Comparison of ENCODE assay signal across 8 cellular contexts in genomic region chr19:53102186-53102585, GRCh38. TPM values are rescaled to one million over a fixed set of nuclear protein-coding genes. Genes with fewer than 3 reads are reported as not detected.
A peak's percentile ranks its signal among the peaks of the same experiment; 100 is the strongest.
DNase-seq lines count a peak whose midpoint lies in the region; ATAC-seq and TF ChIP-seq lines count a peak whose summit lies in the region.

No MANE protein-coding gene starts in this region.

- peak overlapping the region; percentile 89 for H3K4me3 Mint-ChIP-seq in activated naive CD4-positive, alpha-beta T cell treated with anti-CD3 and anti-CD28 coated beads, Interleukin-2, amount 50 U/mL, for 24 hours
- H3K4me3 Mint-ChIP-seq in activated T-helper 17 cell treated with anti-CD3 and anti-CD28 coated beads, Interleukin-2, amount 50 U/mL, for 72 hours: peak overlapping the region; percentile 92

- TF ChIP-seq CTCF in kidney epithelial cell (IDR thresholded peaks at IDR 0.05; ENCODE audit: insufficient read depth, low read length, poor library complexity, severe bottlenecking) (no peak), tibial artery (IDR thresholded peaks at IDR 0.05) (no peak)

- peaks cover 7% of the 10 kb centered on the region for H3K9me3 Mint-ChIP-seq in activated naive CD4-positive, alpha-beta T cell treated with anti-CD3 and anti-CD28 coated beads, Interleukin-2, amount 50 U/mL, for 24 hours
- peaks cover 15% of the 10 kb centered on the region for H3K9me3 Mint-ChIP-seq in activated T-helper 17 cell treated with anti-CD3 and anti-CD28 coated beads, Interleukin-2, amount 50 U/mL, for 72 hours

- H3K27ac ChIP-seq in tibial artery: peak overlapping the region; percentile 84 to 100

- H3K4me1 ChIP-seq in tibial artery: peaks cover 0 to 27% (median 16%) of the 10 kb centered on the region in 4 donors

- ATAC-seq in activated T-helper 17 cell treated with anti-CD3 and anti-CD28 coated beads, Interleukin-2, amount 50 U/mL, for 72 hours (replicated peaks): no peak
- ATAC-seq in HG03175 (IDR thresholded peaks at IDR 0.05; ENCODE audit: unreplicated experiment): no peak

- H3K27ac Mint-ChIP-seq in activated naive CD4-positive, alpha-beta T cell treated with anti-CD3 and anti-CD28 coated beads, Interleukin-2, amount 50 U/mL, for 24 hours: peak overlapping the region; percentile 76
- peak overlapping the region; percentile 93 for H3K27ac Mint-ChIP-seq in activated T-helper 17 cell treated with anti-CD3 and anti-CD28 coated beads, Interleukin-2, amount 50 U/mL, for 72 hours

- intact Hi-C loops in tibial artery (cut with DNase I; ENCODE audit: low total_unique reads): loop anchor here (10.0 kb wide), 2 partner anchors 53 to 157 kb away; partner anchors contain the start of gene ZNF347

- H3K4me1 Mint-ChIP-seq in activated naive CD4-positive, alpha-beta T cell treated with anti-CD3 and anti-CD28 coated beads, Interleukin-2, amount 50 U/mL, for 24 hours: peaks cover 39% of the 10 kb centered on the region
- H3K4me1 Mint-ChIP-seq in activated T-helper 17 cell treated with anti-CD3 and anti-CD28 coated beads, Interleukin-2, amount 50 U/mL, for 72 hours: peaks cover 30% of the 10 kb centered on the region

- H3K36me3 Mint-ChIP-seq in activated naive CD4-positive, alpha-beta T cell treated with anti-CD3 and anti-CD28 coated beads, Interleukin-2, amount 50 U/mL, for 24 hours: peaks cover 29% of the 10 kb centered on the region
- H3K36me3 Mint-ChIP-seq in activated T-helper 17 cell treated with anti-CD3 and anti-CD28 coated beads, Interleukin-2, amount 50 U/mL, for 72 hours (ENCODE audit: low read depth): peaks cover 55% of the 10 kb centered on the region

- H3K9me3 ChIP-seq in tibial artery: no peaks in the 10 kb centered on the region

- H3K4me3 ChIP-seq in kidney epithelial cell (ENCODE audit: low read depth, low read length): peak overlapping the region; percentile 67
- H3K4me3 ChIP-seq in tibial artery: peak overlapping the region; percentile 67 to 99

- no peaks in the 10 kb centered on the region for H3K36me3 ChIP-seq in kidney epithelial cell (ENCODE audit: control insufficient read depth, insufficient read depth, low read length)
- peaks cover 3 to 24% (median 10%) of the 10 kb centered on the region in 3 donors for H3K36me3 ChIP-seq in tibial artery

- H3K27me3 ChIP-seq in kidney epithelial cell (ENCODE audit: control insufficient read depth, insufficient read depth, low read length) (no peaks in the 10 kb centered on the region), tibial artery (no peaks in the 10 kb centered on the region)

- H3K27me3 Mint-ChIP-seq in activated naive CD4-positive, alpha-beta T cell treated with anti-CD3 and anti-CD28 coated beads, Interleukin-2, amount 50 U/mL, for 24 hours: no peaks in the 10 kb centered on the region
- no peaks in the 10 kb centered on the region for H3K27me3 Mint-ChIP-seq in activated T-helper 17 cell treated with anti-CD3 and anti-CD28 coated beads, Interleukin-2, amount 50 U/mL, for 72 hours

- DNase-seq in activated naive CD4-positive, alpha-beta T cell (lab: John Stamatoyannopoulos, UW): no peak
- DNase-seq in kidney epithelial cell (ENCODE audit: low read depth) (no peak), tibial artery (no peak), dermis blood vessel endothelial cell (no peak)
- no peak for DNase-seq in effector CD4-positive, alpha-beta T cell

RNA-seq across cellular contexts. Expression of gene ZNF160, which starts 1.0 kb away (rescaled TPM):
- 100 to 1,000 TPM in 1 of 2 donors, 10 to 100 TPM in 1; 24.0 to 102 TPM for total RNA-seq in activated T-helper 17 cell treated with anti-CD3 and anti-CD28 coated beads, Interleukin-2, amount 50 U/mL, for 72 hours
- total RNA-seq in kidney epithelial cell (16.5 and 21.8 TPM in 2 replicates), dermis blood vessel endothelial cell (25.5 and 29.3 TPM in 2 replicates)

RNA-seq across cellular contexts. Expression of gene ZNF415, which starts 30.5 kb away (rescaled TPM):
- total RNA-seq in activated T-helper 17 cell treated with anti-CD3 and anti-CD28 coated beads, Interleukin-2, amount 50 U/mL, for 72 hours: 1 to 10 TPM in 1 of 2 donors, under 1 TPM in 1; 0.50 to 3.3 TPM
- total RNA-seq in kidney epithelial cell: 3.6 and 3.9 TPM in 2 replicates
- 1.6 and 1.9 TPM in 2 replicates for total RNA-seq in dermis blood vessel endothelial cell

RNA-seq across cellular contexts. Expression of gene ZNF347, which starts 56.7 kb away (rescaled TPM):
- total RNA-seq in activated T-helper 17 cell treated with anti-CD3 and anti-CD28 coated beads, Interleukin-2, amount 50 U/mL, for 72 hours: 1 to 10 TPM; 3.2 to 5.3 TPM
- total RNA-seq in kidney epithelial cell: 5.5 and 8.0 TPM in 2 replicates
- total RNA-seq in dermis blood vessel endothelial cell: 7.5 and 8.3 TPM in 2 replicates

RNA-seq across cellular contexts. Expression of gene ERVV-2, which starts 57.6 kb away (rescaled TPM):
- total RNA-seq in activated T-helper 17 cell treated with anti-CD3 and anti-CD28 coated beads, Interleukin-2, amount 50 U/mL, for 72 hours: not detected
- not detected in 2 replicates for total RNA-seq in kidney epithelial cell
- not detected in 2 replicates for total RNA-seq in dermis blood vessel endothelial cell
